In genomic region chrX:16666541-16666940, GRCh38 we compare ENCODE assay signal across 15 cellular contexts. TPM values are rescaled to one million over a fixed set of nuclear protein-coding genes. Genes with fewer than 3 reads are reported as not detected.
DNase-seq lines count a peak whose midpoint lies in the region; ATAC-seq and TF ChIP-seq lines count a peak whose summit lies in the region.
"Had no signal": no experiment of that assay in that cellular context is flagged by ENCODE, and none has a peak within 500 bp of the region (broad histone marks: within the 10 kb centered on the region; RNA-seq: fewer than 3 reads in every experiment).

No MANE protein-coding gene starts in this region.

- no peak overlapping the region for H2AFZ ChIP-seq in SK-N-SH (ENCODE audit: low read depth)
- no peak overlapping the region for H2AFZ ChIP-seq in osteoblast (ENCODE audit: low read length)

- H3K9me3 Mint-ChIP-seq in stimulated activated naive B cell treated with anti-CD40 and anti-IgM and Interleukin-4, amounts not matched to agents 10 μg/mL and 1 μg/mL and 100 μg/mL, for 72 hours, result no peaks in the 10 kb centered on the region
- H3K9me3 Mint-ChIP-seq: stimulated activated effector memory CD8-positive, alpha-beta T cell treated with anti-CD3 and anti-CD28 coated beads, Interleukin-12 subunit alpha, Interleukin-12 subunit beta, amount 100 ng/mL, for 72 hours had no signal

- H3K4me2 ChIP-seq in SK-N-SH, result 0 out of 2 replicates have a peak overlapping the region, but pooled peaks have one; percentile 54
- H3K4me2 ChIP-seq in osteoblast (ENCODE audit: insufficient read depth, low read length), result no peak overlapping the region
- H3K4me2 ChIP-seq: BLaER1 treated with 17β-estradiol and CSF1 and Interleukin-3, amounts not matched to agents 10 nM and 100 nM had no signal

- WGBS in SK-N-SH (ENCODE audit: low lambda C conversion rate), result 21% methylated on average over 4 of the region's 4 CpGs

- POLR2A ChIA-PET in SK-N-SH (lab: Yijun Ruan, JAX), result no interaction called here

- H3K27ac ChIP-seq in SK-N-SH (ENCODE audit: low read depth in 2 of 2, low read length in 1 of 2), result peak overlapping the region in 1 of 2 experiments; percentile 74; a peak in 2 of 4 replicates
- no peak overlapping the region for H3K27ac ChIP-seq in osteoblast (ENCODE audit: low read depth, low read length)
- H3K27ac ChIP-seq: BLaER1 treated with 17β-estradiol and CSF1 and Interleukin-3, amounts not matched to agents 10 nM and 100 nM; colonic mucosa; esophagus squamous epithelium had no signal

- H3K79me2 ChIP-seq in SK-N-SH (ENCODE audit: insufficient read depth), result no peaks in the 10 kb centered on the region
- no peaks in the 10 kb centered on the region for H3K79me2 ChIP-seq in osteoblast (ENCODE audit: insufficient read depth, low read length)

- no peaks in the 10 kb centered on the region for H4K20me1 ChIP-seq in SK-N-SH (ENCODE audit: insufficient read depth)
- no peaks in the 10 kb centered on the region for H4K20me1 ChIP-seq in osteoblast (ENCODE audit: insufficient read depth, low read length)

- H3K27ac Mint-ChIP-seq in stimulated activated naive B cell treated with anti-CD40 and anti-IgM and Interleukin-4, amounts not matched to agents 10 μg/mL and 1 μg/mL and 100 μg/mL, for 72 hours, result no peak overlapping the region
- H3K27ac Mint-ChIP-seq: activated naive CD8-positive, alpha-beta T cell; stimulated activated effector memory CD8-positive, alpha-beta T cell treated with anti-CD3 and anti-CD28 coated beads, Interleukin-12 subunit alpha, Interleukin-12 subunit beta, amount 100 ng/mL, for 72 hours had no signal

- H3K4me3 ChIP-seq in SK-N-SH (ENCODE audit: low read depth in 2 of 2, low read length in 1 of 2) (no peak overlapping the region), fibroblast of villous mesenchyme (ENCODE audit: low read depth, low read length) (no peak overlapping the region), osteoblast (ENCODE audit: insufficient read depth, low read length) (no peak overlapping the region)
- H3K4me3 ChIP-seq: BLaER1 treated with 17β-estradiol and CSF1 and Interleukin-3, amounts not matched to agents 10 nM and 100 nM; colonic mucosa; esophagus squamous epithelium had no signal

- H3K27me3 Mint-ChIP-seq in stimulated activated naive B cell treated with anti-CD40 and anti-IgM and Interleukin-4, amounts not matched to agents 10 μg/mL and 1 μg/mL and 100 μg/mL, for 72 hours, result no peaks in the 10 kb centered on the region
- H3K27me3 Mint-ChIP-seq: activated naive CD8-positive, alpha-beta T cell had no signal

- H3K4me1 ChIP-seq in SK-N-SH (ENCODE audit: control insufficient read depth in 1 of 2, insufficient read depth in 2 of 2, low read depth in 1 of 2, low read length in 1 of 2) (0 out of 4 replicates have a peak, but pooled peaks cover 0 to 12% of the 10 kb centered on the region in 2 experiments), osteoblast (ENCODE audit: insufficient read depth, low read length) (peaks cover 9% of the 10 kb centered on the region)
- H3K4me1 ChIP-seq: BLaER1 treated with 17β-estradiol and CSF1 and Interleukin-3, amounts not matched to agents 10 nM and 100 nM; colonic mucosa; esophagus squamous epithelium had no signal

- TF ChIP-seq CTCF in SK-N-SH (IDR thresholded peaks at IDR 0.05) (no peak), fibroblast of villous mesenchyme (IDR thresholded peaks at IDR 0.05; ENCODE audit: insufficient read depth, low read depth, low read length) (no peak), osteoblast (IDR thresholded peaks at IDR 0.05; ENCODE audit: extremely low read depth, low read depth, low read length) (no peak)

- TF ChIP-seq EP300 in SK-N-SH (IDR thresholded peaks at IDR 0.05; ENCODE audit: borderline replicate concordance in 1 of 2, low read depth in 1 of 2, low read length in 1 of 2), result peak in 1 of 2 experiments; percentile 14; a peak in 1 of 4 replicates

- peaks cover 0 to 4% of the 10 kb centered on the region in 2 experiments for H3K36me3 ChIP-seq in SK-N-SH (replicated peaks in 1 of 2; ENCODE audit: control insufficient read depth in 1 of 2, insufficient read depth in 2 of 2, low read length in 1 of 2)
- no peaks in the 10 kb centered on the region for H3K36me3 ChIP-seq in osteoblast (ENCODE audit: insufficient read depth, low read length)
- H3K36me3 ChIP-seq: colonic mucosa had no signal

- peak overlapping the region; percentile 13; the same call in 1 of the 2 replicates for H3K9ac ChIP-seq in SK-N-SH
- H3K9ac ChIP-seq: BLaER1 treated with 17β-estradiol and CSF1 and Interleukin-3, amounts not matched to agents 10 nM and 100 nM had no signal

- H3K36me3 Mint-ChIP-seq in stimulated activated naive B cell treated with anti-CD40 and anti-IgM and Interleukin-4, amounts not matched to agents 10 μg/mL and 1 μg/mL and 100 μg/mL, for 72 hours, result peaks cover 8 to 18% of the 10 kb centered on the region in 2 donors

- H3K27me3 ChIP-seq in SK-N-SH (ENCODE audit: insufficient read depth) (no peaks in the 10 kb centered on the region), osteoblast (ENCODE audit: insufficient read depth, low read length) (no peaks in the 10 kb centered on the region)
- H3K27me3 ChIP-seq: colonic mucosa, esophagus squamous epithelium had no signal

- DNase-seq in Daoy (ENCODE audit: low read depth), result peak; percentile 46
- DNase-seq in SK-N-SH, result no peak
- peak; percentile 20 for DNase-seq in fibroblast of villous mesenchyme (ENCODE audit: low read depth)
- DNase-seq in osteoblast (ENCODE audit: insufficient read length, low spot score, missing footprints), result peak; percentile 78
- DNase-seq in stimulated activated naive B cell treated with anti-CD40 and anti-IgM and Interleukin-4, amounts not matched to agents 10 μg/mL and 1 μg/mL and 100 μg/mL, for 72 hours, result no peak
- DNase-seq in AML-193 (lab: John Stamatoyannopoulos, UW), result no peak
- DNase-seq: colonic mucosa; esophagus squamous epithelium; NCI-H1105; stimulated activated CD4-positive, alpha-beta T cell treated with anti-CD3 and anti-CD28 coated beads, Interleukin-4, amount 100 ng/mL, for 24 hours had no signal

- H3K9me3 ChIP-seq in SK-N-SH (no peaks in the 10 kb centered on the region), osteoblast (ENCODE audit: low read depth, low read length) (no peaks in the 10 kb centered on the region)
- H3K9me3 ChIP-seq: BLaER1 treated with 17β-estradiol and CSF1 and Interleukin-3, amounts not matched to agents 10 nM and 100 nM; colonic mucosa; esophagus squamous epithelium had no signal

- no peak for ATAC-seq in stimulated activated naive B cell treated with anti-CD40 and anti-IgM and Interleukin-4, amounts not matched to agents 10 μg/mL and 1 μg/mL and 100 μg/mL, for 72 hours (replicated peaks)
- no peak for ATAC-seq in HG03135 (IDR thresholded peaks at IDR 0.05; ENCODE audit: unreplicated experiment)
- ATAC-seq in HG02938 (IDR thresholded peaks at IDR 0.05; ENCODE audit: unreplicated experiment), result no peak
- ATAC-seq: stimulated activated effector memory CD8-positive, alpha-beta T cell treated with anti-CD3 and anti-CD28 coated beads, Interleukin-12 subunit alpha, Interleukin-12 subunit beta, amount 100 ng/mL, for 72 hours had no signal

- no peaks in the 10 kb centered on the region for H3K4me1 Mint-ChIP-seq in stimulated activated naive B cell treated with anti-CD40 and anti-IgM and Interleukin-4, amounts not matched to agents 10 μg/mL and 1 μg/mL and 100 μg/mL, for 72 hours

- CTCF ChIA-PET in SK-N-SH (lab: Yijun Ruan, JAX), result interaction anchor here (2.0 kb wide), 1 partner anchor 230 kb away, joined by 5 read pairs; no protein-coding TSS in a partner anchor

- peaks cover 31% of the 10 kb centered on the region for H3F3A ChIP-seq in SK-N-SH (replicated peaks; ENCODE audit: insufficient read depth)

- no peaks in the 10 kb centered on the region for H3K9me2 ChIP-seq in SK-N-SH

- TF ChIP-seq RAD21 in SK-N-SH (IDR thresholded peaks at IDR 0.05; ENCODE audit: low read length), result no peak

- no peak overlapping the region for H3K4me3 Mint-ChIP-seq in stimulated activated naive B cell treated with anti-CD40 and anti-IgM and Interleukin-4, amounts not matched to agents 10 μg/mL and 1 μg/mL and 100 μg/mL, for 72 hours
- H3K4me3 Mint-ChIP-seq: activated naive CD8-positive, alpha-beta T cell; stimulated activated effector memory CD8-positive, alpha-beta T cell treated with anti-CD3 and anti-CD28 coated beads, Interleukin-12 subunit alpha, Interleukin-12 subunit beta, amount 100 ng/mL, for 72 hours had no signal

TF ChIP-seq in SK-N-SH, 30 proteins besides CTCF, POLR2A, EP300 and RAD21 (continues in another document):
- TF ChIP-seq GATA2 (CRISPR knock-in tag; IDR thresholded peaks at IDR 0.05) (no peak), MAX (IDR thresholded peaks at IDR 0.05; ENCODE audit: low read depth) (peak; percentile 36; the same call in 1 of the 2 replicates), CHD2 (IDR thresholded peaks at IDR 0.05; ENCODE audit: low read length, partially characterized antibody) (no peak), NFIC (IDR thresholded peaks at IDR 0.05; ENCODE audit: borderline replicate concordance) (peak; percentile 21; the same call in 1 of the 2 replicates), SMC3 (IDR thresholded peaks at IDR 0.05; ENCODE audit: low read depth, low read length) (no peak), JUND (IDR thresholded peaks at IDR 0.05) (peak; percentile 39; the same call in 1 of the 2 replicates), TEAD4 (IDR thresholded peaks at IDR 0.05; ENCODE audit: borderline replicate concordance, insufficient read depth) (peak; percentile 45; the same call in 1 of the 2 replicates)

RNA-seq across cellular contexts. Expression of gene S100G, which starts 16.6 kb away (rescaled TPM):
- total RNA-seq in Daoy (2014; rRNA removed; shearing (Covaris generic)), result not detected in 2 replicates
- polyA plus RNA-seq in SK-N-SH (2012; rRNA removed), result not detected in 2 replicates
- not detected in 2 replicates for polyA plus RNA-seq in SK-N-SH (2012; cell fraction: cytosol; rRNA removed)
- not detected in 2 replicates for polyA plus RNA-seq in SK-N-SH (2012; cell fraction: nucleus; rRNA removed)
- total RNA-seq in fibroblast of villous mesenchyme (not detected in 2 replicates), osteoblast (not detected in 2 replicates)
- total RNA-seq: colonic mucosa, esophagus squamous epithelium had no signal

RNA-seq across cellular contexts. Expression of gene CTPS2, which starts 45.9 kb away (rescaled TPM):
- 9.0 and 11.9 TPM in 2 replicates for total RNA-seq in Daoy (2014; rRNA removed; shearing (Covaris generic))
- polyA plus RNA-seq in SK-N-SH (2012; rRNA removed), result 6.1 and 6.9 TPM in 2 replicates
- polyA plus RNA-seq in SK-N-SH (2012; cell fraction: cytosol; rRNA removed), result 6.8 and 7.0 TPM in 2 replicates
- 9.2 and 16.5 TPM in 2 replicates for polyA plus RNA-seq in SK-N-SH (2012; cell fraction: nucleus; rRNA removed)
- total RNA-seq in fibroblast of villous mesenchyme, result 9.1 and 11.0 TPM in 2 replicates
- 8.0 and 10.3 TPM in 2 replicates for total RNA-seq in osteoblast

RNA-seq across cellular contexts. Expression of gene SYAP1, which starts 52.9 kb away (rescaled TPM):
- 17.3 and 25.2 TPM in 2 replicates for total RNA-seq in Daoy (2014; rRNA removed; shearing (Covaris generic))
- 11.9 and 12.9 TPM in 2 replicates for polyA plus RNA-seq in SK-N-SH (2012; rRNA removed)
- polyA plus RNA-seq in SK-N-SH (2012; cell fraction: cytosol; rRNA removed), result 17.7 and 21.6 TPM in 2 replicates
- 6.9 and 9.8 TPM in 2 replicates for polyA plus RNA-seq in SK-N-SH (2012; cell fraction: nucleus; rRNA removed)
- total RNA-seq in fibroblast of villous mesenchyme, result 39.9 and 51.4 TPM in 2 replicates
- 25.7 and 43.9 TPM in 2 replicates for total RNA-seq in osteoblast

Comparison
In these comparisons a context has a peak if more than half of its experiments do, and no peak if none do; other contexts are left out.
1. DNase-seq: peak in Daoy (single experiment), fibroblast of villous mesenchyme (single experiment) and osteoblast (single experiment); none in SK-N-SH (single experiment), stimulated activated naive B cell treated with anti-CD40 and anti-IgM and Interleukin-4, amounts not matched to agents 10 μg/mL and 1 μg/mL and 100 μg/mL, for 72 hours (single experiment) and AML-193 (0 of 2).